ENCODE assay signal across 27 cellular contexts in the genomic region with DNA sequence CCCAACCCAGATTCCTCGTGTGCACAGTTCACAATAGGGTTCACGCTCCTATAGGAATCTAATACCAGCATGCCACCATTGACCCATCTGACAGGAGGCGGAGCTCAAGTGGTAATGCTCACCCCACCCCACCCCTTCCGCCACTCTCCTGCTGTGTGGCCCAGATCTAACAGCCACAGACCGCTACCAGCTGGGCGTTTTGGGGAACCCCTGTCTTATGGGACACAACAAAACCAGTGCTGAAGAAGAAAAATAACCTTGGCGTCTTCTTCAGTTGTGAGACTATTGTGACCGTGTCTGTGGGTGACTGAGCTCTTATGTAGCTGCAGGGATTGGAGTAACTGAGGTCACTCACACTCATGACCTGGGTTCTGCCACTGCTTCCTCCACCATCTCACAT. TPM values are rescaled to one million over a fixed set of nuclear protein-coding genes. Genes with fewer than 3 reads are reported as not detected.
"Had no signal": no experiment of that assay in that cellular context is flagged by ENCODE, and none has a peak within 500 bp of the region (broad histone marks: within the 10 kb centered on the region; RNA-seq: fewer than 3 reads in every experiment).

No MANE protein-coding gene starts in this region.

- H3K4me1 ChIP-seq: SJCRH30 had no signal

- H3K9me3 ChIP-seq: MG63, SJCRH30 had no signal

- H3K9me3 Mint-ChIP-seq: IgD-negative memory B cell had no signal

- H3K27ac Mint-ChIP-seq: IgD-negative memory B cell had no signal

- ATAC-seq: Panc1, PC-3, Right ventricle myocardium inferior, SK-N-SH treated with all-trans-retinoic acid at 6 μM for 48 hours had no signal

- H3K4me3 Mint-ChIP-seq: IgD-negative memory B cell had no signal

- H3K4me3 ChIP-seq: MG63, SJCRH30 had no signal

- H3K36me3 Mint-ChIP-seq: IgD-negative memory B cell had no signal

- H3K36me3 ChIP-seq: MG63, SJCRH30 had no signal

- DNase-seq: Karpas-422; KG1; MG63; NCI-H1092; NCI-H1105 treated with DMSO at 0.1 percent for 48 hours; NCI-H1417 treated with DMSO at 0.1 percent for 48 hours; NCI-H146; NCI-H1694 treated with DMSO at 0.1 percent for 48 hours; NCI-H1930; NCI-H2081; NCI-H2107; NCI-H226; NCI-H446; NCI-H510A; NCI-H524 treated with DMSO at 0.1 percent for 48 hours; NCI-H69; NCI-H774; NK-92 treated with Interleukin-12 subunit alpha and Interleukin-12 subunit beta, amount 100 ng/mL, for 24 hours; PC-3; SHP77 treated with DMSO at 0.1 percent for 48 hours; SJCRH30 had no signal

- H3K27ac ChIP-seq: HL-60, SJCRH30 had no signal

RNA-seq across cellular contexts. Expression of a gene that starts 5.2 kb away (rescaled TPM):
- total RNA-seq: PC-3, Right ventricle myocardium inferior, SJCRH30 had no signal

RNA-seq across cellular contexts. Expression of a gene that starts 33.2 kb away (rescaled TPM):
- total RNA-seq: OCI-LY7, PC-3, Right ventricle myocardium inferior, SJCRH30 had no signal
